In the genomic region with DNA sequence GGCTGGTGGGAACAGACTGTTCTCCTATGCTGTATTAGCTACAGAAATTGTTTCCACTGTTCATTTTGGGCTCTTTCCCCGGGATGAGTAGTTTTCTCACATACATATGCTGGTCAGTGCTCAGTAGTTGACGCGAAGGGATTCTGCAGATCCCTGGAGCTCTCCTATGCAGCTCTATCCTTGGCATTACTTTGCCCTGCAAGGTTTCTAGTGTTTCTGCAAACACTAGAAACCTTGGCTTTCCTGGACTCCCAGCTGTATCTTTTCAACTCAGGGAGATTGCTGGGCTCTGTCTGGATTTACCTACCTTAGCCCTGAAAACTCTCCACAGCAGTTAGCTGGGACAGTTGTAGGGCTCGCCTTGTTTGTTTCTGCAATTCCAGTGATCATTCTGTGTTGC, we compare ENCODE assay signal across 30 cellular contexts.
"Had no signal": no experiment of that assay in that cellular context is flagged by ENCODE, and none has a peak within 500 bp of the region (broad histone marks: within the 10 kb centered on the region; RNA-seq: fewer than 3 reads in every experiment).

No MANE protein-coding gene starts in this region.

- H3K27me3 Mint-ChIP-seq: activated CD4-positive, alpha-beta memory T cell treated with anti-CD3 and anti-CD28 coated beads for 36 hours; activated CD4-positive, alpha-beta T cell treated with anti-CD3 and anti-CD28 coated beads for 36 hours; activated CD4-positive, alpha-beta T cell treated with anti-CD3 and anti-CD28 coated beads, Interleukin-2, amount 10 ng/mL, durations not matched to agents 24 days and 14 days; activated CD8-positive, alpha-beta memory T cell treated with anti-CD3 and anti-CD28 coated beads, Interleukin-2, amount 10 ng/mL, durations not matched to agents 7 days and 5 days; activated naive CD8-positive, alpha-beta T cell; central memory CD8-positive, alpha-beta T cell; dendritic cell treated with granulocyte-macrophage colony-stimulating factor and Interleukin-4, amounts not matched to agents 40 ng/mL and 50 ng/mL, for 4 days had no signal

- H3K27ac ChIP-seq: brain microvascular endothelial cell, coronary artery, esophagus muscularis mucosa, foreskin keratinocyte, gastrocnemius medialis, heart left ventricle had no signal

- ATAC-seq: activated CD4-positive, alpha-beta T cell treated with anti-CD3 and anti-CD28 coated beads for 36 hours; activated CD8-positive, alpha-beta memory T cell treated with anti-CD3 and anti-CD28 coated beads, Interleukin-2, amount 10 ng/mL, durations not matched to agents 7 days and 5 days; activated CD8-positive, alpha-beta T cell treated with anti-CD3 and anti-CD28 coated beads, Interleukin-2, amount 10 ng/mL, durations not matched to agents 7 days and 5 days; foreskin keratinocyte; gastrocnemius medialis; heart left ventricle had no signal

- H3K4me1 Mint-ChIP-seq: central memory CD8-positive, alpha-beta T cell; endodermal cell had no signal

- H3K4me3 Mint-ChIP-seq: activated CD4-positive, alpha-beta memory T cell treated with anti-CD3 and anti-CD28 coated beads for 36 hours; activated CD4-positive, alpha-beta T cell treated with anti-CD3 and anti-CD28 coated beads for 36 hours; activated CD4-positive, alpha-beta T cell treated with anti-CD3 and anti-CD28 coated beads, Interleukin-2, amount 10 ng/mL, durations not matched to agents 24 days and 14 days; activated CD8-positive, alpha-beta memory T cell treated with anti-CD3 and anti-CD28 coated beads, Interleukin-2, amount 10 ng/mL, durations not matched to agents 7 days and 5 days; activated CD8-positive, alpha-beta T cell treated with anti-CD3 and anti-CD28 coated beads, Interleukin-2, amount 10 ng/mL, durations not matched to agents 7 days and 5 days; activated naive CD8-positive, alpha-beta T cell; activated T-helper 1 cell treated with anti-CD3 and anti-CD28 coated beads, Interleukin-12 subunit alpha, Interleukin-12 subunit beta, Interleukin-2, Interleukin-4 antibody, amounts not matched to agents 30 ng/mL and 10 ng/mL and 1 ng/mL, durations not matched to agents 14 hours and 24 hours and 36 hours; central memory CD8-positive, alpha-beta T cell; dendritic cell treated with granulocyte-macrophage colony-stimulating factor and Interleukin-4, amounts not matched to agents 40 ng/mL and 50 ng/mL, for 4 days; endodermal cell had no signal

- H3K27ac Mint-ChIP-seq: activated CD4-positive, alpha-beta memory T cell treated with anti-CD3 and anti-CD28 coated beads for 36 hours; activated CD4-positive, alpha-beta T cell treated with anti-CD3 and anti-CD28 coated beads for 36 hours; activated CD4-positive, alpha-beta T cell treated with anti-CD3 and anti-CD28 coated beads, Interleukin-2, amount 10 ng/mL, durations not matched to agents 24 days and 14 days; activated CD8-positive, alpha-beta memory T cell treated with anti-CD3 and anti-CD28 coated beads, Interleukin-2, amount 10 ng/mL, durations not matched to agents 7 days and 5 days; activated CD8-positive, alpha-beta T cell treated with anti-CD3 and anti-CD28 coated beads, Interleukin-2, amount 10 ng/mL, durations not matched to agents 7 days and 5 days; activated naive CD8-positive, alpha-beta T cell; activated T-helper 1 cell treated with anti-CD3 and anti-CD28 coated beads, Interleukin-12 subunit alpha, Interleukin-12 subunit beta, Interleukin-2, Interleukin-4 antibody, amounts not matched to agents 30 ng/mL and 10 ng/mL and 1 ng/mL, durations not matched to agents 14 hours and 24 hours and 36 hours; dendritic cell treated with granulocyte-macrophage colony-stimulating factor and Interleukin-4, amounts not matched to agents 40 ng/mL and 50 ng/mL, for 4 days; endodermal cell had no signal

- H3K27me3 ChIP-seq: brain microvascular endothelial cell, dorsolateral prefrontal cortex, esophagus muscularis mucosa, foreskin keratinocyte, gastrocnemius medialis, heart left ventricle had no signal

- DNase-seq: activated CD4-positive, alpha-beta memory T cell treated with anti-CD3 and anti-CD28 coated beads for 36 hours; activated CD4-positive, alpha-beta T cell treated with anti-CD3 and anti-CD28 coated beads for 36 hours; activated CD4-positive, alpha-beta T cell treated with anti-CD3 and anti-CD28 coated beads, Interleukin-2, amount 10 ng/mL, durations not matched to agents 24 days and 14 days; activated CD4-positive, CD25-positive, alpha-beta regulatory T cell; activated CD4-positive, CD25-positive, alpha-beta regulatory T cell treated with anti-CD3 and anti-CD28 coated beads, Interleukin-2, amount 50 U/mL, for 72 hours; activated CD8-positive, alpha-beta memory T cell treated with anti-CD3 and anti-CD28 coated beads, Interleukin-2, amount 10 ng/mL, durations not matched to agents 7 days and 5 days; activated CD8-positive, alpha-beta memory T cell treated with anti-CD3 and anti-CD28 coated beads, Interleukin-2, amount 50 U/mL, for 4 hours; activated CD8-positive, alpha-beta T cell treated with anti-CD3 and anti-CD28 coated beads, Interleukin-2, amount 10 ng/mL, durations not matched to agents 7 days and 5 days; activated gamma-delta T cell; activated naive CD4-positive, alpha-beta T cell; activated naive CD4-positive, alpha-beta T cell treated with anti-CD3 and anti-CD28 coated beads, Interleukin-2, amount 50 U/mL, for 16 hours; activated T-cell treated with anti-CD3 and anti-CD28 coated beads, Interleukin-2, amount 50 U/mL, for 1 hour; activated T-cell treated with anti-CD3 and anti-CD28 coated beads, Interleukin-2, amount 50 U/mL, for 48 hours; amniotic stem cell; brain microvascular endothelial cell; dorsolateral prefrontal cortex; effector memory CD4-positive, alpha-beta T cell; endodermal cell; erythroblast; foreskin keratinocyte; gastrocnemius medialis; glutamatergic neuron; heart left ventricle; T-helper 2 cell had no signal

- H3K9me3 Mint-ChIP-seq: activated CD4-positive, alpha-beta memory T cell treated with anti-CD3 and anti-CD28 coated beads for 36 hours; activated T-helper 1 cell treated with anti-CD3 and anti-CD28 coated beads, Interleukin-12 subunit alpha, Interleukin-12 subunit beta, Interleukin-2, Interleukin-4 antibody, amounts not matched to agents 30 ng/mL and 10 ng/mL and 1 ng/mL, durations not matched to agents 14 hours and 24 hours and 36 hours; central memory CD8-positive, alpha-beta T cell; dendritic cell treated with granulocyte-macrophage colony-stimulating factor and Interleukin-4, amounts not matched to agents 40 ng/mL and 50 ng/mL, for 4 days; endodermal cell had no signal

- H3K36me3 ChIP-seq: brain microvascular endothelial cell, gastrocnemius medialis had no signal

- H3K9me3 ChIP-seq: esophagus muscularis mucosa, gastrocnemius medialis had no signal

- H3K4me3 ChIP-seq: coronary artery, dorsolateral prefrontal cortex, esophagus muscularis mucosa, gastrocnemius medialis, heart left ventricle had no signal

- H3K4me1 ChIP-seq: esophagus muscularis mucosa, foreskin keratinocyte had no signal
